Comparison of ENCODE assay signal across 8 cellular contexts in genomic region chr1:45339694-45340558, GRCh38. TPM values are rescaled to one million over a fixed set of nuclear protein-coding genes. Genes with fewer than 3 reads are reported as not detected.
A peak's percentile ranks its signal among the peaks of the same experiment; 100 is the strongest.
DNase-seq lines count a peak whose midpoint lies in the region; ATAC-seq and TF ChIP-seq lines count a peak whose summit lies in the region.

MUTYH (minus strand) TSS chr1:45340440; CDS start chr1:45334505, 5,935 bp downstream.
TOE1 (plus strand) TSS chr1:45340170; CDS start chr1:45340253, 83 bp downstream.

- peak within 1 kb of the TSS; percentile 94 for H3K27ac ChIP-seq in C4-2B

- peak; percentile 96 for DNase-seq in NCI-H748 (lab: John Stamatoyannopoulos, UW; ENCODE audit: unreplicated experiment)
- peak; percentile 87 for DNase-seq in activated CD4-positive, alpha-beta T cell treated with anti-CD3 and anti-CD28 coated beads, Interleukin-2, amount 50 U/mL, for 1 hour
- peak; percentile 81 for DNase-seq in dedifferentiated amniotic fluid mesenchymal stem cell (ENCODE audit: extremely low spot score)
- peak; percentile 93 to 96 for DNase-seq in left colon
- DNase-seq in stimulated activated CD4-positive, alpha-beta T cell treated with anti-CD3 and anti-CD28 coated beads, Interleukin-1b, Interleukin-23, amount 100 ng/mL, for 4 hours (ENCODE audit: low read depth in 2 of 2), result peak; percentile 82 to 91

- no peak for TF ChIP-seq CTCF in C4-2B (conservative IDR thresholded peaks at IDR 0.05)

- ATAC-seq in GM19372 (IDR thresholded peaks at IDR 0.05; ENCODE audit: low read depth, unreplicated experiment), result peak; percentile 77
- peak; percentile 79 for ATAC-seq in HG03521 (IDR thresholded peaks at IDR 0.05; ENCODE audit: unreplicated experiment)
- ATAC-seq in left colon, result peak; percentile 77

- intact Hi-C loops in left colon (cut with DNase I, micrococcal nuclease), result loop anchor here in 1 of 2 donors (10.0 kb wide), 1 partner anchor 155 kb away; the partner anchor contains the start of gene TESK2

RNA-seq across cellular contexts. Expression of gene MUTYH, which starts in this region (rescaled TPM):
- total RNA-seq in left colon, result 10 to 100 TPM; 28.1 to 29.1 TPM

RNA-seq across cellular contexts. Expression of gene TOE1, which starts in this region (rescaled TPM):
- total RNA-seq in left colon, result 10 to 100 TPM in 1 of 2 donors, 1 to 10 TPM in 1; 9.5 to 12.6 TPM

Comparison
In these comparisons a context has a peak if more than half of its experiments do, and no peak if none do; other contexts are left out.
1. Peak in every context shown above with its lines: DNase-seq, ATAC-seq and H3K27ac ChIP-seq.